ENCODE assay signal across 8 cellular contexts in genomic region chr3:4290272-4290893, GRCh38. TPM values are rescaled to one million over a fixed set of nuclear protein-coding genes. Genes with fewer than 3 reads are reported as not detected.
DNase-seq lines count a peak whose midpoint lies in the region; ATAC-seq and TF ChIP-seq lines count a peak whose summit lies in the region.

No MANE protein-coding gene starts in this region.

- peak overlapping the region; percentile 39; the same call in 1 of the 2 replicates for H2AFZ ChIP-seq in PC-3 (ENCODE audit: low read length)

- H3K4me1 ChIP-seq in PC-3 (ENCODE audit: insufficient read depth, low read length) (no peaks in the 10 kb centered on the region), right lobe of liver (no peaks in the 10 kb centered on the region), vagina (no peaks in the 10 kb centered on the region)

- TF ChIP-seq POLR2A in right lobe of liver (IDR thresholded peaks at IDR 0.05) (no peak), vagina (IDR thresholded peaks at IDR 0.05) (no peak)

- TF ChIP-seq CTCF in PC-3 (conservative IDR thresholded peaks at IDR 0.05; ENCODE audit: low read depth, low read length) (peak; percentile 93), cardiac fibroblast (IDR thresholded peaks at IDR 0.05; ENCODE audit: low read depth, low read length) (peak; percentile 88), right lobe of liver (IDR thresholded peaks at IDR 0.05) (peak; percentile 90 to 95 (median 92)), vagina (IDR thresholded peaks at IDR 0.05) (peak; percentile 76 to 90 (median 87))

- no peaks in the 10 kb centered on the region for H3K9me2 ChIP-seq in PC-3 (replicated peaks; ENCODE audit: low read length)

- no peak overlapping the region for H3K4me3 ChIP-seq in PC-3 (ENCODE audit: low read length)
- no peak overlapping the region for H3K4me3 ChIP-seq in cardiac fibroblast (replicated peaks in 1 of 2; ENCODE audit: low read depth in 2 of 2, low read length in 2 of 2)
- no peak overlapping the region for H3K4me3 ChIP-seq in right lobe of liver
- no peak overlapping the region for H3K4me3 ChIP-seq in vagina

- no peaks in the 10 kb centered on the region for H3K79me2 ChIP-seq in PC-3 (ENCODE audit: low read length)

- intact Hi-C loops in PC-3 (cut with micrococcal nuclease) (loop anchor here (1.0 to 10.0 kb wide), 3 partner anchors 1090 to 1166 kb away; partner anchors contain the start of gene TRNT1), right lobe of liver (cut with DNase I) (no loop called here), vagina (cut with DNase I) (loop anchor here (10.0 kb wide), 1 partner anchor 1096 kb away; no protein-coding TSS in a partner anchor)

- no peaks in the 10 kb centered on the region for H4K20me1 ChIP-seq in PC-3 (ENCODE audit: low read length)

- POLR2A ChIA-PET in PC-3 (lab: Charles Lee; ENCODE audit: unreplicated experiment), result no interaction called here

- CTCF ChIA-PET in PC-3 (lab: Charles Lee), result interaction anchor here (0.6 to 1.0 kb wide), 3 partner anchors 8 to 1090 kb away, joined by 3 to 4 read pairs (median 4); no protein-coding TSS in a partner anchor

- H3K9ac ChIP-seq in PC-3 (ENCODE audit: low read length), result no peak overlapping the region

- BruUV-seq in PC-3 (replicated peaks; lab: Mats Ljungman, UMichigan), result no TSS peak

- WGBS in right lobe of liver (ENCODE audit: insufficient coverage, low coverage, low lambda C conversion rate, missing lambda C conversion rate), result 2% methylated on average over 5 of the region's 5 CpGs

- DNase-seq in DMS53 (lab: John Stamatoyannopoulos, UW), result peak; percentile 41
- peak; percentile 74 for DNase-seq in PC-3
- peak; percentile 66 to 67 for DNase-seq in cardiac fibroblast (ENCODE audit: low read depth in 2 of 2)
- no peak for DNase-seq in right lobe of liver
- DNase-seq in vagina (ENCODE audit: extremely low spot score in 2 of 2), result no peak
- no peak for DNase-seq in GM19240 (ENCODE audit: insufficient read length, low spot score)

- H3K27me3 ChIP-seq in PC-3 (ENCODE audit: low read length) (peaks cover 18% of the 10 kb centered on the region; the same call in 1 of the 2 replicates), right lobe of liver (no peaks in the 10 kb centered on the region), vagina (no peaks in the 10 kb centered on the region)

- ATAC-seq in GM18907 (IDR thresholded peaks at IDR 0.05; ENCODE audit: unreplicated experiment), result peak; percentile 71
- peak; percentile 68 for ATAC-seq in HG03175 (IDR thresholded peaks at IDR 0.05; ENCODE audit: unreplicated experiment)
- ATAC-seq in PC-3, result peak; percentile 72
- ATAC-seq in right lobe of liver, result peak; percentile 84 to 92 (median 88)

- H3F3A ChIP-seq in PC-3 (ENCODE audit: low read length, unreplicated experiment), result no peaks in the 10 kb centered on the region

- H3K36me3 ChIP-seq in PC-3 (ENCODE audit: low read depth, low read length) (no peaks in the 10 kb centered on the region), right lobe of liver (no peaks in the 10 kb centered on the region), vagina (no peaks in the 10 kb centered on the region)

- H3K9me3 ChIP-seq in PC-3 (ENCODE audit: low read length) (no peaks in the 10 kb centered on the region), right lobe of liver (no peaks in the 10 kb centered on the region), vagina (no peaks in the 10 kb centered on the region)

- H3K27ac ChIP-seq in PC-3 (ENCODE audit: low read length), result no peak overlapping the region
- H3K27ac ChIP-seq in right lobe of liver, result no peak overlapping the region
- no peak overlapping the region for H3K27ac ChIP-seq in vagina

- H3K4me2 ChIP-seq in PC-3 (ENCODE audit: low read length), result no peak overlapping the region

RNA-seq across cellular contexts. Expression of gene SETMAR, which starts 12.8 kb away (rescaled TPM):
- total RNA-seq in PC-3 (2014; rRNA removed) (12.8 and 17.5 TPM in 2 replicates), right lobe of liver (1 to 10 TPM; 5.7 to 8.9 (median 7.0) TPM), vagina (40.0 TPM)

Comparison
In these comparisons a context has a peak if more than half of its experiments do, and no peak if none do; other contexts are left out.
1. DNase-seq: peak in DMS53 (single experiment), PC-3 (single experiment) and cardiac fibroblast (2 of 2); none in right lobe of liver (0 of 3), vagina (0 of 2) and GM19240 (single experiment).
2. intact Hi-C loops: an anchor here in PC-3 (1.0 to 10.0 kb wide) and vagina (10.0 kb wide); none called in right lobe of liver.
3. Peak in every context shown above with its lines, with median percentiles within 50 percentile points of each other: ATAC-seq and CTCF ChIP-seq.